In the genomic region with DNA sequence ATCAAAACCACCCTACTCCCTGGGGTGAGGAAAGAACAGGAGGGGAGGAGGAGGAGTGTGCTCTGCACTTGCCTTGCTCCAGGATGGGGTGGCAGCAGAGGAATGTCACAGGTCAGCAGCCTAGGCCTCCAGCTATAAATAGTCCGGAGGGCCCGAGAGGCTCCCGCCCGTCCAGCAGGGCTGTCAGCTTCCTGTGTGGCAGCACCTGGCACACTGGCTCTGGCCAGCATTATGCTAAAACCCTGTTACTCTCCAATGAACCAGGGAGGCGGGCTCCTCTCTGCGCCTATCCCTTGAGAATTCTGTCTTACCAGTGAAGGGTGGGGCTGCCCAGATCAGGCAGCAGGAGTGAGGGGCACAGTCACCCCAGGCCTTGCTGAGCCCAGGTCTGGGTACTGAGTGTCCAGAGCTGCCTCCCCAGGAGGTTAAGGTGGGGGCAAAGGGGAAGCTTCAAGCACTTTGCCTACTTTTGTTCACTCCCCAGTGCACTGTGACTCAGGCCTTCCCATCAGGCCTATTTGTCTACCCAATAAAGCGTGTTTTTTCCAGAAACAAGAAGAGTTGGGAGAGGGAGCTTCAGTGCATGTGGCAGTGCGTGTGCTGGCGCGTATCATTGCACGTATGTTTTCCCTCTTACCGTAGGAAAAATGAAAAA, we compare ENCODE assay signal across 8 cellular contexts. TPM values are rescaled to one million over a fixed set of nuclear protein-coding genes. Genes with fewer than 3 reads are reported as not detected.
DNase-seq lines count a peak whose midpoint lies in the region; ATAC-seq, FAIRE-seq and TF ChIP-seq lines count a peak whose summit lies in the region.

No MANE protein-coding gene starts in this region.

- FAIRE-seq in GM12878 (lab: Jason Lieb, UNC), result peak; percentile 52
- FAIRE-seq in small intestine (lab: Jason Lieb, UNC), result no peak

- RAD21 ChIA-PET in GM12878 (lab: Charles Lee; ENCODE audit: unreplicated experiment), result interaction anchor here (0.7 to 5.1 kb wide), 26 partner anchors 8 to 653 kb away, joined by 3 to 66 read pairs (median 5); partner anchors contain the start of genes ATF1, CERS5, GPD1 and RACGAP1

- TF ChIP-seq RAD21 in GM12878 (IDR thresholded peaks at IDR 0.05; ENCODE audit: insufficient read depth, low read depth, low read length), result no peak

- no peaks in the 10 kb centered on the region for H4K20me1 ChIP-seq in GM12878 (ENCODE audit: control insufficient read depth, insufficient read depth)

- H3K4me1 Mint-ChIP-seq in activated CD4-positive, alpha-beta T cell treated with anti-CD3 and anti-CD28 coated beads, Interleukin-2, amount 10 ng/mL, durations not matched to agents 24 days and 14 days, result peaks cover 29% of the 10 kb centered on the region

- H3K9me3 Mint-ChIP-seq in activated CD4-positive, alpha-beta T cell treated with anti-CD3 and anti-CD28 coated beads, Interleukin-2, amount 10 ng/mL, durations not matched to agents 24 days and 14 days, result no peaks in the 10 kb centered on the region

- no peak for TF ChIP-seq EP300 in GM12878 (IDR thresholded peaks at IDR 0.05; ENCODE audit: borderline replicate concordance in 1 of 2, control insufficient read depth in 1 of 2, low read depth in 2 of 2, low read length in 2 of 2)

- H3K36me3 Mint-ChIP-seq in activated CD4-positive, alpha-beta T cell treated with anti-CD3 and anti-CD28 coated beads, Interleukin-2, amount 10 ng/mL, durations not matched to agents 24 days and 14 days (ENCODE audit: low read depth), result peaks cover 13% of the 10 kb centered on the region

- SMC1A ChIA-PET in GM12878 (lab: Charles Lee; ENCODE audit: uncharacterized antibody, unreplicated experiment), result interaction anchor here (0.7 to 4.8 kb wide), 32 partner anchors 8 to 427 kb away, joined by 3 to 36 read pairs (median 6); partner anchors contain the start of genes CERS5 and SMARCD1

- ATAC-seq in GM12878 (peak; percentile 43), GM21390 (IDR thresholded peaks at IDR 0.05; ENCODE audit: unreplicated experiment) (no peak), HG02938 (IDR thresholded peaks at IDR 0.05; ENCODE audit: unreplicated experiment) (no peak)

- 0% methylated on average over 12 of the region's 12 CpGs for WGBS in GM12878 (ENCODE audit: insufficient coverage, insufficient replicate concordance, low lambda C conversion rate, missing lambda C conversion rate)
- WGBS in small intestine, 3 donors, result 38 to 43% (median 42%) methylated on average over 12 of the region's 12 CpGs

- H3K4me2 ChIP-seq in GM12878 (ENCODE audit: control insufficient read depth, insufficient read depth), result peak overlapping the region; percentile 99

- H3K4me1 ChIP-seq in GM12878 (ENCODE audit: control insufficient read depth, insufficient read depth, low read length), result peaks cover 21% of the 10 kb centered on the region
- peaks cover 0 to 19% of the 10 kb centered on the region in 2 donors for H3K4me1 ChIP-seq in small intestine (ENCODE audit: control insufficient read depth in 2 of 2, insufficient read depth in 1 of 2, low read depth in 1 of 2, low read length in 1 of 2)

- in situ Hi-C loops in GM12878 (cut with MboI), result no loop called here

- CTCF ChIA-PET in GM12878 (lab: Yijun Ruan, JAX), result interaction anchor here (0.7 to 13.0 kb wide), 49 partner anchors 9 to 1142 kb away, joined by 3 to 257 read pairs (median 8); partner anchors contain the start of genes CERS5, GPD1, RACGAP1 and SMARCD1

- peaks cover 30% of the 10 kb centered on the region for H3K79me2 ChIP-seq in GM12878 (ENCODE audit: control insufficient read depth, insufficient read depth, low read length)

- H3K4me3 ChIP-seq in GM12878 (peak overlapping the region; percentile 73), small intestine (ENCODE audit: low read depth in 1 of 2, low read length in 2 of 2) (no peak overlapping the region)

- POLR2A ChIA-PET in GM12878 (lab: Charles Lee), result interaction anchor here (0.6 to 5.0 kb wide), 19 partner anchors 13 to 947 kb away, joined by 3 to 72 read pairs (median 6); partner anchors contain the start of genes CERS5, LIMA1, RACGAP1 and SMARCD1

- H3K36me3 ChIP-seq in GM12878 (ENCODE audit: control insufficient read depth in 2 of 2, insufficient read depth in 2 of 2, low read length in 1 of 2), result no peaks in the 10 kb centered on the region; a peak in 1 of 4 replicates
- H3K36me3 ChIP-seq in small intestine (ENCODE audit: control insufficient read depth in 2 of 2, insufficient read depth in 2 of 2, low read length in 2 of 2), result no peaks in the 10 kb centered on the region

- peak overlapping the region; percentile 78 for H2AFZ ChIP-seq in GM12878 (ENCODE audit: control insufficient read depth, low read depth, low read length)

- peak overlapping the region; percentile 95 for H3K4me3 Mint-ChIP-seq in activated CD4-positive, alpha-beta T cell treated with anti-CD3 and anti-CD28 coated beads, Interleukin-2, amount 10 ng/mL, durations not matched to agents 24 days and 14 days

- no peaks in the 10 kb centered on the region for H3K27me3 Mint-ChIP-seq in activated CD4-positive, alpha-beta T cell treated with anti-CD3 and anti-CD28 coated beads, Interleukin-2, amount 10 ng/mL, durations not matched to agents 24 days and 14 days

- H3K27ac Mint-ChIP-seq in activated CD4-positive, alpha-beta T cell treated with anti-CD3 and anti-CD28 coated beads, Interleukin-2, amount 10 ng/mL, durations not matched to agents 24 days and 14 days, result peak overlapping the region; percentile 96

- H3K9ac ChIP-seq in GM12878 (ENCODE audit: control insufficient read depth, insufficient read depth, low read length), result peak overlapping the region; percentile 69

- BruUV-seq in GM12878 (replicated peaks; lab: Mats Ljungman, UMichigan), result no TSS peak

- H3K9me3 ChIP-seq in GM12878 (replicated peaks; ENCODE audit: control insufficient read depth, insufficient read depth, low read length) (no peaks in the 10 kb centered on the region), small intestine (ENCODE audit: control insufficient read depth, low read depth) (no peaks in the 10 kb centered on the region)

- TF ChIP-seq CTCF in GM12878 (IDR thresholded peaks at IDR 0.05 in 2 of 3, conservative IDR thresholded peaks at IDR 0.05 in 1 of 3; ENCODE audit: control insufficient read depth in 2 of 3, extremely low read depth in 1 of 3, insufficient read depth in 1 of 3, low read depth in 3 of 3, low read length in 3 of 3), result no peak

- intact Hi-C loops in activated CD4-positive, alpha-beta T cell treated with anti-CD3 and anti-CD28 coated beads, Interleukin-2, amount 10 ng/mL, durations not matched to agents 24 days and 14 days (cut with micrococcal nuclease), result loop anchor here (1.0 kb wide), 1 partner anchor 56 kb away; the partner anchor contains the start of gene CERS5
- intact Hi-C loops in GM12878 (cut with micrococcal nuclease; ENCODE audit: unreplicated experiment), result loop anchor here (1.0 kb wide), 1 partner anchor 56 kb away; the partner anchor contains the start of gene CERS5

- no peak for TF ChIP-seq POLR2A in GM12878 (IDR thresholded peaks at IDR 0.05; ENCODE audit: low read depth, low read length)

- H3K27me3 ChIP-seq in GM12878 (replicated peaks in 1 of 2; ENCODE audit: control insufficient read depth in 2 of 2, insufficient read depth in 2 of 2, low read length in 1 of 2) (no peaks in the 10 kb centered on the region), small intestine (ENCODE audit: control insufficient read depth in 2 of 2, insufficient read depth in 2 of 2, low read length in 2 of 2) (no peaks in the 10 kb centered on the region)

- H3K27ac ChIP-seq in GM12878 (ENCODE audit: control insufficient read depth, insufficient read depth) (peak overlapping the region; percentile 85), small intestine (ENCODE audit: low read depth in 1 of 2, low read length in 1 of 2) (peak overlapping the region; percentile 92)

- DNase-seq in activated CD4-positive, alpha-beta T cell treated with anti-CD3 and anti-CD28 coated beads, Interleukin-2, amount 10 ng/mL, durations not matched to agents 24 days and 14 days, result peak; percentile 67
- DNase-seq in activated CD4-positive, alpha-beta T cell treated with anti-CD3 and anti-CD28 coated beads for 1 hour, result no peak
- DNase-seq in NCI-H146 (lab: John Stamatoyannopoulos, UW), result peak; percentile 64
- peak; percentile 48 for DNase-seq in GM12878 (ENCODE audit: low read depth, low spot score)
- DNase-seq in iPS-NIHi7 (ENCODE audit: extremely low spot score), result peak; percentile 33
- peak; percentile 74 for DNase-seq in small intestine

RNA-seq across cellular contexts. Expression of gene COX14, which starts 1.1 kb away (rescaled TPM):
- total RNA-seq in activated CD4-positive, alpha-beta T cell treated with anti-CD3 and anti-CD28 coated beads, Interleukin-2, amount 10 ng/mL, durations not matched to agents 24 days and 14 days, result 44.0 and 45.0 TPM in 2 replicates
- total RNA-seq in GM12878 (2013; cell fraction: nucleolus; rRNA removed), result 6.5 and 7.3 TPM in 2 replicates
- total RNA-seq in GM12878 (2014; rRNA removed) (73.1 and 82.0 TPM in 2 replicates), GM12878 (2014; rRNA removed; fragmentation: Illumina TruSeq; extraction: Trizol) (44.6 and 45.3 TPM in 2 replicates), GM12878 (2021) (56.1 and 58.0 TPM in 2 replicates)
- polyA plus RNA-seq in GM12878 (2011; ENCODE audit: low read depth), result 77.7 TPM
- polyA plus RNA-seq in GM12878 (2011; rRNA removed) (97.8 and 140 TPM in 2 replicates), GM12878 (2014; fragmentation: Illumina TruSeq; extraction: Trizol) (37.6 and 51.7 TPM in 2 replicates), GM12878 (2014; fragmentation: Nextera tagmentation; extraction: Ambion mirVana) (100 to 1,000 TPM; 323 to 361 TPM), GM12878 (2014; rRNA removed) (99.8 and 109 TPM in 2 replicates), GM12878 (2016; fragmentation: Nextera tagmentation; extraction: Ambion mirVana) (100 to 1,000 TPM; 181 to 187 TPM), small intestine (100 to 1,000 TPM; 133 to 236 (median 182) TPM)
- 154 and 175 TPM in 2 replicates for polyA plus RNA-seq in GM12878 (2011; cell fraction: cytosol; rRNA removed)
- 44.1 and 56.7 TPM in 2 replicates for polyA plus RNA-seq in GM12878 (2011; cell fraction: nucleus; rRNA removed)
- polyA plus RNA-seq in GM12878 (2012), result 61.5 and 76.0 TPM in 2 replicates
- polyA minus RNA-seq in GM12878 (2011; rRNA and poly(A)+ RNA removed), result 34.3 and 45.1 TPM in 2 replicates
- 9.5 and 17.9 TPM in 2 replicates for polyA minus RNA-seq in GM12878 (2011; cell fraction: cytosol; rRNA and poly(A)+ RNA removed)
- 9.9 and 23.6 TPM in 2 replicates for polyA minus RNA-seq in GM12878 (2011; cell fraction: nucleus; rRNA and poly(A)+ RNA removed)

RNA-seq across cellular contexts. Expression of gene GPD1, which starts 7.1 kb away (rescaled TPM):
- total RNA-seq in activated CD4-positive, alpha-beta T cell treated with anti-CD3 and anti-CD28 coated beads, Interleukin-2, amount 10 ng/mL, durations not matched to agents 24 days and 14 days, result 0.62 and 0.91 TPM in 2 replicates
- total RNA-seq in GM12878 (2013; cell fraction: nucleolus; rRNA removed), result 0.76 and 1.9 TPM in 2 replicates
- total RNA-seq in GM12878 (2014; rRNA removed) (0.11 and 0.23 TPM in 2 replicates), GM12878 (2014; rRNA removed; fragmentation: Illumina TruSeq; extraction: Trizol) (0.05 and 0.22 TPM in 2 replicates), GM12878 (2021) (0.19 and 0.26 TPM in 2 replicates)
- 0.17 TPM for polyA plus RNA-seq in GM12878 (2011; ENCODE audit: low read depth)
- polyA plus RNA-seq in GM12878 (2011; rRNA removed) (0.23 and 0.61 TPM in 2 replicates), GM12878 (2014; fragmentation: Illumina TruSeq; extraction: Trizol) (0.13 and 0.49 TPM in 2 replicates), GM12878 (2014; fragmentation: Nextera tagmentation; extraction: Ambion mirVana) (under 1 TPM in 1 of 2 experiments, not detected in 1; 0.04 TPM), GM12878 (2014; rRNA removed) (0.27 and 0.63 TPM in 2 replicates), GM12878 (2016; fragmentation: Nextera tagmentation; extraction: Ambion mirVana) (under 1 TPM; 0.30 to 0.48 TPM), small intestine (100 to 1,000 TPM in 2 of 3 donors, 10 to 100 TPM in 1; 97.1 to 198 (median 117) TPM)
- polyA plus RNA-seq in GM12878 (2011; cell fraction: cytosol; rRNA removed), result 0.24 and 0.52 TPM in 2 replicates
- 1.7 and 2.5 TPM in 2 replicates for polyA plus RNA-seq in GM12878 (2011; cell fraction: nucleus; rRNA removed)
- polyA plus RNA-seq in GM12878 (2012), result 0.29 and 0.30 TPM in 2 replicates
- 0.37 and 0.62 TPM in 2 replicates for polyA minus RNA-seq in GM12878 (2011; rRNA and poly(A)+ RNA removed)
- not detected in 2 replicates for polyA minus RNA-seq in GM12878 (2011; cell fraction: cytosol; rRNA and poly(A)+ RNA removed)
- polyA minus RNA-seq in GM12878 (2011; cell fraction: nucleus; rRNA and poly(A)+ RNA removed), result 0.60 and 1.4 TPM in 2 replicates

RNA-seq across cellular contexts. Expression of gene SMARCD1, which starts 25.7 kb away (rescaled TPM):
- 73.1 and 82.5 TPM in 2 replicates for total RNA-seq in activated CD4-positive, alpha-beta T cell treated with anti-CD3 and anti-CD28 coated beads, Interleukin-2, amount 10 ng/mL, durations not matched to agents 24 days and 14 days
- 61.2 and 62.7 TPM in 2 replicates for total RNA-seq in GM12878 (2013; cell fraction: nucleolus; rRNA removed)
- total RNA-seq in GM12878 (2014; rRNA removed), result 83.2 and 90.4 TPM in 2 replicates
- 46.6 and 51.7 TPM in 2 replicates for total RNA-seq in GM12878 (2014; rRNA removed; fragmentation: Illumina TruSeq; extraction: Trizol)
- 78.7 and 90.1 TPM in 2 replicates for total RNA-seq in GM12878 (2021)
- polyA plus RNA-seq in GM12878 (2011; ENCODE audit: low read depth), result 36.1 TPM
- 38.7 and 67.2 TPM in 2 replicates for polyA plus RNA-seq in GM12878 (2011; rRNA removed)
- polyA plus RNA-seq in GM12878 (2011; cell fraction: cytosol; rRNA removed), result 62.2 and 64.3 TPM in 2 replicates
- polyA plus RNA-seq in GM12878 (2011; cell fraction: nucleus; rRNA removed), result 90.5 and 98.2 TPM in 2 replicates
- polyA plus RNA-seq in GM12878 (2012), result 38.5 and 44.3 TPM in 2 replicates
- polyA plus RNA-seq in GM12878 (2014; fragmentation: Illumina TruSeq; extraction: Trizol), result 92.4 and 96.2 TPM in 2 replicates
- polyA plus RNA-seq in GM12878 (2014; fragmentation: Nextera tagmentation; extraction: Ambion mirVana), result 1 to 10 TPM; 1.4 to 2.9 TPM
- 66.1 and 97.4 TPM in 2 replicates for polyA plus RNA-seq in GM12878 (2014; rRNA removed)
- 10 to 100 TPM; 12.6 to 13.4 TPM for polyA plus RNA-seq in GM12878 (2016; fragmentation: Nextera tagmentation; extraction: Ambion mirVana)
- polyA minus RNA-seq in GM12878 (2011; rRNA and poly(A)+ RNA removed), result 62.7 and 66.1 TPM in 2 replicates
- 36.5 and 40.9 TPM in 2 replicates for polyA minus RNA-seq in GM12878 (2011; cell fraction: cytosol; rRNA and poly(A)+ RNA removed)
- polyA minus RNA-seq in GM12878 (2011; cell fraction: nucleus; rRNA and poly(A)+ RNA removed), result 26.4 and 43.6 TPM in 2 replicates
- 10 to 100 TPM; 18.1 to 20.9 (median 20.6) TPM for polyA plus RNA-seq in small intestine

RNA-seq across cellular contexts. Expression of gene ASIC1, which starts 53.5 kb away (rescaled TPM):
- total RNA-seq in activated CD4-positive, alpha-beta T cell treated with anti-CD3 and anti-CD28 coated beads, Interleukin-2, amount 10 ng/mL, durations not matched to agents 24 days and 14 days, result 17.6 and 19.7 TPM in 2 replicates
- total RNA-seq in GM12878 (2013; cell fraction: nucleolus; rRNA removed), result 0.27 and 2.0 TPM in 2 replicates
- total RNA-seq in GM12878 (2014; rRNA removed) (0.05 and 0.28 TPM in 2 replicates), GM12878 (2014; rRNA removed; fragmentation: Illumina TruSeq; extraction: Trizol) (not detected in 2 replicates), GM12878 (2021) (0.13 and 0.26 TPM in 2 replicates)
- polyA plus RNA-seq in GM12878 (2011; ENCODE audit: low read depth), result 0.22 TPM
- polyA plus RNA-seq in GM12878 (2011; rRNA removed) (0.14 and 0.27 TPM in 2 replicates), GM12878 (2014; fragmentation: Illumina TruSeq; extraction: Trizol) (0.08 and 0.09 TPM in 2 replicates), GM12878 (2014; fragmentation: Nextera tagmentation; extraction: Ambion mirVana) (under 1 TPM in 1 of 2 experiments, not detected in 1; 0.02 TPM), GM12878 (2014; rRNA removed) (0.01 and 0.15 TPM in 2 replicates), GM12878 (2016; fragmentation: Nextera tagmentation; extraction: Ambion mirVana) (not detected), small intestine (under 1 TPM in 2 of 3 donors, not detected in 1; 0.81 to 0.85 TPM)
- 0.18 and 0.22 TPM in 2 replicates for polyA plus RNA-seq in GM12878 (2011; cell fraction: cytosol; rRNA removed)
- 0.50 and 1.1 TPM in 2 replicates for polyA plus RNA-seq in GM12878 (2011; cell fraction: nucleus; rRNA removed)
- polyA plus RNA-seq in GM12878 (2012), result 0.42 and 0.83 TPM in 2 replicates
- 0.05 and 0.22 TPM in 2 replicates for polyA minus RNA-seq in GM12878 (2011; rRNA and poly(A)+ RNA removed)
- 0.42 TPM in 1 of 2 replicates, not detected in the other for polyA minus RNA-seq in GM12878 (2011; cell fraction: cytosol; rRNA and poly(A)+ RNA removed)
- polyA minus RNA-seq in GM12878 (2011; cell fraction: nucleus; rRNA and poly(A)+ RNA removed), result 0.36 TPM in 1 of 2 replicates, not detected in the other

RNA-seq across cellular contexts. Expression of gene CERS5, which starts 56.3 kb away (rescaled TPM):
- total RNA-seq in activated CD4-positive, alpha-beta T cell treated with anti-CD3 and anti-CD28 coated beads, Interleukin-2, amount 10 ng/mL, durations not matched to agents 24 days and 14 days, result 62.6 and 66.5 TPM in 2 replicates
- total RNA-seq in GM12878 (2013; cell fraction: nucleolus; rRNA removed), result 74.0 and 78.3 TPM in 2 replicates
- 29.8 and 33.7 TPM in 2 replicates for total RNA-seq in GM12878 (2014; rRNA removed)
- 20.7 and 25.4 TPM in 2 replicates for total RNA-seq in GM12878 (2014; rRNA removed; fragmentation: Illumina TruSeq; extraction: Trizol)
- total RNA-seq in GM12878 (2021), result 29.8 and 33.8 TPM in 2 replicates
- 28.1 TPM for polyA plus RNA-seq in GM12878 (2011; ENCODE audit: low read depth)
- 45.7 and 50.1 TPM in 2 replicates for polyA plus RNA-seq in GM12878 (2011; rRNA removed)
- polyA plus RNA-seq in GM12878 (2011; cell fraction: cytosol; rRNA removed), result 36.7 and 48.3 TPM in 2 replicates
- polyA plus RNA-seq in GM12878 (2011; cell fraction: nucleus; rRNA removed), result 50.5 and 54.8 TPM in 2 replicates
- polyA plus RNA-seq in GM12878 (2012), result 21.7 and 27.5 TPM in 2 replicates
- polyA plus RNA-seq in GM12878 (2014; fragmentation: Illumina TruSeq; extraction: Trizol), result 26.5 and 36.3 TPM in 2 replicates
- 10 to 100 TPM in 1 of 2 experiments, 1 to 10 TPM in 1; 6.8 to 12.2 TPM for polyA plus RNA-seq in GM12878 (2014; fragmentation: Nextera tagmentation; extraction: Ambion mirVana)
- polyA plus RNA-seq in GM12878 (2014; rRNA removed), result 29.1 and 35.9 TPM in 2 replicates
- polyA plus RNA-seq in GM12878 (2016; fragmentation: Nextera tagmentation; extraction: Ambion mirVana), result 10 to 100 TPM; 43.8 to 44.4 TPM
- 63.1 and 77.6 TPM in 2 replicates for polyA minus RNA-seq in GM12878 (2011; rRNA and poly(A)+ RNA removed)
- polyA minus RNA-seq in GM12878 (2011; cell fraction: cytosol; rRNA and poly(A)+ RNA removed), result 14.2 and 23.8 TPM in 2 replicates
- 23.0 and 31.8 TPM in 2 replicates for polyA minus RNA-seq in GM12878 (2011; cell fraction: nucleus; rRNA and poly(A)+ RNA removed)
- 10 to 100 TPM; 10.1 to 22.3 (median 15.4) TPM for polyA plus RNA-seq in small intestine
